Comparison of ENCODE assay signal across 15 cellular contexts in genomic region chr21:36211660-36212512, GRCh38. TPM values are rescaled to one million over a fixed set of nuclear protein-coding genes. Genes with fewer than 3 reads are reported as not detected.
DNase-seq lines count a peak whose midpoint lies in the region; ATAC-seq, FAIRE-seq and TF ChIP-seq lines count a peak whose summit lies in the region.
"Had no signal": no experiment of that assay in that cellular context is flagged by ENCODE, and none has a peak within 500 bp of the region (broad histone marks: within the 10 kb centered on the region; RNA-seq: fewer than 3 reads in every experiment).

No MANE protein-coding gene starts in this region.

- H3K27ac Mint-ChIP-seq in MCF 10A (ENCODE audit: low read depth, unreplicated experiment) = no peak overlapping the region
- H3K27ac Mint-ChIP-seq: B cell, progenitor cell of endocrine pancreas had no signal

- 86% methylated on average over 9 of the region's 9 CpGs for WGBS in SK-N-SH (ENCODE audit: low lambda C conversion rate)

- H3K4me1 Mint-ChIP-seq in MCF 10A (ENCODE audit: insufficient read depth, unreplicated experiment) = peaks cover 16% of the 10 kb centered on the region
- H3K4me1 Mint-ChIP-seq: B cell had no signal

- intact Hi-C loops in MCF 10A (cut with micrococcal nuclease) = no loop called here
- intact Hi-C loops in breast epithelium (cut with DNase I; ENCODE audit: low total_unique reads) = no loop called here

- no peak overlapping the region for H3K4me3 Mint-ChIP-seq in MCF 10A (ENCODE audit: unreplicated experiment)
- H3K4me3 Mint-ChIP-seq: B cell, brain had no signal

- H3K36me3 Mint-ChIP-seq in MCF 10A (ENCODE audit: insufficient read depth, unreplicated experiment) = peaks cover 6% of the 10 kb centered on the region

- H2AFZ ChIP-seq in SK-N-SH (ENCODE audit: low read depth) = peak overlapping the region; percentile 42; the same call in 1 of the 2 replicates

- no peak for TF ChIP-seq POLR2A in breast epithelium (IDR thresholded peaks at IDR 0.05)

- H3K4me1 ChIP-seq in breast epithelium = no peaks in the 10 kb centered on the region
- H3K4me1 ChIP-seq in SK-N-SH (ENCODE audit: control insufficient read depth in 1 of 2, insufficient read depth in 2 of 2, low read depth in 1 of 2, low read length in 1 of 2) = peaks cover 0 to 39% of the 10 kb centered on the region in 2 experiments; a peak in 2 of 4 replicates
- H3K4me1 ChIP-seq: vagina had no signal

- no TSS peak for BruUV-seq in MCF 10A (replicated peaks; lab: Mats Ljungman, UMichigan)

- H3K27me3 Mint-ChIP-seq in MCF 10A (ENCODE audit: insufficient read depth, unreplicated experiment) = no peaks in the 10 kb centered on the region
- H3K27me3 Mint-ChIP-seq: B cell, brain, progenitor cell of endocrine pancreas had no signal

- H3K9me2 ChIP-seq in SK-N-SH = no peaks in the 10 kb centered on the region

- H3K36me3 ChIP-seq in breast epithelium (no peaks in the 10 kb centered on the region), SK-N-SH (replicated peaks in 1 of 2; ENCODE audit: control insufficient read depth in 1 of 2, insufficient read depth in 2 of 2, low read length in 1 of 2) (peaks cover 0 to 11% of the 10 kb centered on the region in 2 experiments)
- H3K36me3 ChIP-seq: vagina had no signal

- H3K27me3 ChIP-seq in breast epithelium (no peaks in the 10 kb centered on the region), SK-N-SH (ENCODE audit: insufficient read depth) (no peaks in the 10 kb centered on the region)
- H3K27me3 ChIP-seq: vagina had no signal

- TF ChIP-seq CTCF in MCF 10A (IDR thresholded peaks at IDR 0.05; ENCODE audit: unreplicated experiment) (no peak), breast epithelium (IDR thresholded peaks at IDR 0.05) (no peak), SK-N-SH (IDR thresholded peaks at IDR 0.05) (no peak), D721Med (IDR thresholded peaks at IDR 0.05; ENCODE audit: insufficient read depth, missing control alignments) (no peak)

- peak overlapping the region; percentile 41; the same call in 1 of the 2 replicates for H3K4me2 ChIP-seq in SK-N-SH

- ATAC-seq in HG03432 (IDR thresholded peaks at IDR 0.05; ENCODE audit: unreplicated experiment) = no peak
- no peak for ATAC-seq in GM21528 (IDR thresholded peaks at IDR 0.05; ENCODE audit: low FRiP score, unreplicated experiment)

- H3K4me3 ChIP-seq in breast epithelium = no peak overlapping the region
- no peak overlapping the region for H3K4me3 ChIP-seq in SK-N-SH (ENCODE audit: low read depth in 2 of 2, low read length in 1 of 2)
- H3K4me3 ChIP-seq: lung, vagina had no signal

- no peaks in the 10 kb centered on the region for H3K79me2 ChIP-seq in SK-N-SH (ENCODE audit: insufficient read depth)

- peak in 1 of 2 experiments; percentile 83; a peak in 1 of 4 replicates for TF ChIP-seq EP300 in SK-N-SH (IDR thresholded peaks at IDR 0.05; ENCODE audit: borderline replicate concordance in 1 of 2, low read depth in 1 of 2, low read length in 1 of 2)

- TF ChIP-seq RAD21 in SK-N-SH (IDR thresholded peaks at IDR 0.05; ENCODE audit: low read length) = no peak

- H4K20me1 ChIP-seq in SK-N-SH (ENCODE audit: insufficient read depth) = no peaks in the 10 kb centered on the region

- DNase-seq in MCF 10A (ENCODE audit: unreplicated experiment) = peak; percentile 28
- DNase-seq in breast epithelium (ENCODE audit: low spot score in 2 of 2) = no peak
- DNase-seq in SK-N-SH = no peak
- DNase-seq in fibroblast of peridontal ligament (ENCODE audit: extremely low read depth) = peak; percentile 86
- peak; percentile 84 for DNase-seq in stromal cell of bone marrow (ENCODE audit: low read depth)
- no peak for DNase-seq in D721Med (ENCODE audit: insufficient read length, low spot score)
- DNase-seq: MM.1S, NCI-H774 had no signal

- FAIRE-seq in D721Med (lab: Jason Lieb, UNC) = no peak

- H3K9me3 ChIP-seq in breast epithelium (no peaks in the 10 kb centered on the region), SK-N-SH (no peaks in the 10 kb centered on the region)
- H3K9me3 ChIP-seq: vagina had no signal

- CTCF ChIA-PET in MCF 10A (lab: Yijun Ruan, JAX) = interaction anchor here (0.6 to 4.0 kb wide), 7 partner anchors 10 to 135 kb away, joined by 3 to 108 read pairs (median 3); no protein-coding TSS in a partner anchor
- CTCF ChIA-PET in SK-N-SH (lab: Yijun Ruan, JAX) = interaction anchor here (1.0 to 4.0 kb wide), 3 partner anchors 12 to 85 kb away, joined by 3 to 41 read pairs (median 13); no protein-coding TSS in a partner anchor

- H3K27ac ChIP-seq in breast epithelium = no peak overlapping the region
- H3K27ac ChIP-seq in SK-N-SH (ENCODE audit: low read depth in 2 of 2, low read length in 1 of 2) = peak overlapping the region in 1 of 2 experiments; percentile 74; a peak in 2 of 4 replicates
- H3K27ac ChIP-seq: vagina had no signal

- POLR2A ChIA-PET in MCF 10A (lab: Yijun Ruan, JAX) (interaction anchor here (0.5 to 1.6 kb wide), 4 partner anchors 40 to 118 kb away, joined by 3 to 9 read pairs (median 5); partner anchors contain the start of gene MORC3), SK-N-SH (lab: Yijun Ruan, JAX) (no interaction called here)

- H3F3A ChIP-seq in SK-N-SH (replicated peaks; ENCODE audit: insufficient read depth) = peaks cover 32% of the 10 kb centered on the region

- H3K9me3 Mint-ChIP-seq in MCF 10A (ENCODE audit: unreplicated experiment) = no peaks in the 10 kb centered on the region
- H3K9me3 Mint-ChIP-seq: brain had no signal

- H3K9ac ChIP-seq in SK-N-SH = peak overlapping the region; percentile 15; the same call in 1 of the 2 replicates

TF ChIP-seq in SK-N-SH, 30 proteins besides CTCF, POLR2A, EP300 and RAD21:
- TF ChIP-seq TAF1 (IDR thresholded peaks at IDR 0.05; ENCODE audit: borderline replicate concordance, low read depth, low read length) = no peak
- TF ChIP-seq POLR2AphosphoS5 (IDR thresholded peaks at IDR 0.05; ENCODE audit: low read depth, low read length) = peak; percentile 13; the same call in 1 of the 2 replicates
- 0 out of 2 replicates have a peak, but pooled peaks have one; percentile 12 for TF ChIP-seq PBX3 (IDR thresholded peaks at IDR 0.05)
- peak; percentile 55; the same call in 1 of the 2 replicates for TF ChIP-seq TCF12 (IDR thresholded peaks at IDR 0.05)
- peak; percentile 78 for TF ChIP-seq FOSL2 (IDR thresholded peaks at IDR 0.05; ENCODE audit: borderline replicate concordance, low read depth)
- TF ChIP-seq JUND (IDR thresholded peaks at IDR 0.05) = peak; percentile 60
- TF ChIP-seq CHD2 (IDR thresholded peaks at IDR 0.05; ENCODE audit: low read length, partially characterized antibody) = no peak
- TF ChIP-seq TEAD4 (IDR thresholded peaks at IDR 0.05; ENCODE audit: borderline replicate concordance, insufficient read depth) = peak; percentile 44; the same call in 1 of the 2 replicates
- no peak for TF ChIP-seq GATA2 (CRISPR knock-in tag; IDR thresholded peaks at IDR 0.05)
- TF ChIP-seq MEF2A (IDR thresholded peaks at IDR 0.05; ENCODE audit: borderline replicate concordance, low read depth) = peak; percentile 56
- peak; percentile 41; the same call in 1 of the 2 replicates for TF ChIP-seq RXRA (IDR thresholded peaks at IDR 0.05; ENCODE audit: borderline replicate concordance, low read depth)
- TF ChIP-seq ZBTB33 (IDR thresholded peaks at IDR 0.05; ENCODE audit: borderline replicate concordance, low read depth) = 0 out of 2 replicates have a peak, but pooled peaks have one; percentile 20
- no peak for TF ChIP-seq IRF3 (IDR thresholded peaks at IDR 0.05; ENCODE audit: low read depth, low read length)

RNA-seq across cellular contexts. Expression of gene DOP1B, which starts 55.3 kb away (rescaled TPM):
- total RNA-seq in MCF 10A (2022) (7.6 and 8.3 TPM in 2 replicates), breast epithelium (10 to 100 TPM; 11.5 to 21.4 (median 19.7) TPM)
- polyA plus RNA-seq in SK-N-SH (2012; rRNA removed) = 4.3 and 4.9 TPM in 2 replicates
- 3.7 and 4.8 TPM in 2 replicates for polyA plus RNA-seq in SK-N-SH (2012; cell fraction: cytosol; rRNA removed)
- polyA plus RNA-seq in SK-N-SH (2012; cell fraction: nucleus; rRNA removed) = 7.5 and 8.2 TPM in 2 replicates

Comparison
In these comparisons a context has a peak if more than half of its experiments do, and no peak if none do; other contexts are left out.
1. DNase-seq: peak in MCF 10A (single experiment), fibroblast of peridontal ligament (single experiment) and stromal cell of bone marrow (single experiment); none in breast epithelium (0 of 2), SK-N-SH (single experiment) and D721Med (single experiment).